14 cellular contexts compared by ENCODE assay signal in genomic region chr13:91331047-91331915, GRCh38. TPM values are rescaled to one million over a fixed set of nuclear protein-coding genes. Genes with fewer than 3 reads are reported as not detected.
DNase-seq lines count a peak whose midpoint lies in the region; ATAC-seq and TF ChIP-seq lines count a peak whose summit lies in the region.
"Had no signal": no experiment of that assay in that cellular context is flagged by ENCODE, and none has a peak within 500 bp of the region (broad histone marks: within the 10 kb centered on the region; RNA-seq: fewer than 3 reads in every experiment).

No MANE protein-coding gene starts in this region.

- no peak for TF ChIP-seq CTCF in GM20000 (IDR thresholded peaks at IDR 0.05; ENCODE audit: extremely low read depth, missing control alignments)
- no peak for TF ChIP-seq CTCF in activated CD8-positive, alpha-beta T cell treated with anti-CD3 and anti-CD28 coated beads for 36 hours (IDR thresholded peaks at IDR 0.05)

- CTCF ChIA-PET in activated CD8-positive, alpha-beta T cell treated with anti-CD3 and anti-CD28 coated beads for 36 hours (lab: Charles Lee): interaction anchor here (0.6 to 2.0 kb wide), 7 partner anchors 8 to 76 kb away, joined by 3 to 8 read pairs (median 4); no protein-coding TSS in a partner anchor

- POLR2A ChIA-PET in activated CD8-positive, alpha-beta T cell treated with anti-CD3 and anti-CD28 coated beads for 36 hours (lab: Charles Lee): interaction anchor here (1.1 to 1.6 kb wide), 3 partner anchors 16 to 18 kb away, joined by 4 to 8 read pairs (median 4); partner anchors contain the start of gene MIR17HG

- H3K9me3 Mint-ChIP-seq in activated CD8-positive, alpha-beta T cell treated with anti-CD3 and anti-CD28 coated beads for 36 hours: no peaks in the 10 kb centered on the region

- H3K27ac Mint-ChIP-seq in activated CD8-positive, alpha-beta T cell treated with anti-CD3 and anti-CD28 coated beads for 36 hours: peak overlapping the region; percentile 84

- H3K27me3 Mint-ChIP-seq in activated CD8-positive, alpha-beta T cell treated with anti-CD3 and anti-CD28 coated beads for 36 hours: peaks cover 5% of the 10 kb centered on the region

- ATAC-seq in GM18858 (IDR thresholded peaks at IDR 0.05; ENCODE audit: unreplicated experiment) (peak; percentile 83), HG03039 (IDR thresholded peaks at IDR 0.05; ENCODE audit: unreplicated experiment) (peak; percentile 69)
- peak; percentile 85 for ATAC-seq in activated CD8-positive, alpha-beta T cell treated with anti-CD3 and anti-CD28 coated beads for 36 hours
- ATAC-seq: Panc1, right cardiac atrium had no signal

- no peaks in the 10 kb centered on the region for H3K36me3 Mint-ChIP-seq in activated CD8-positive, alpha-beta T cell treated with anti-CD3 and anti-CD28 coated beads for 36 hours (ENCODE audit: low read depth)

- H3K4me3 Mint-ChIP-seq in activated CD8-positive, alpha-beta T cell treated with anti-CD3 and anti-CD28 coated beads for 36 hours: peak overlapping the region; percentile 62

- intact Hi-C loops in activated CD8-positive, alpha-beta T cell treated with anti-CD3 and anti-CD28 coated beads for 36 hours (cut with micrococcal nuclease): no loop called here

- DNase-seq in GM20000 (ENCODE audit: low spot score) (peak; percentile 28), NOMO-1 treated with DMSO at 0.1 percent for 48 hours (lab: John Stamatoyannopoulos, UW; ENCODE audit: unreplicated experiment) (no peak), NCI-H524 treated with DMSO at 0.1 percent for 48 hours (lab: John Stamatoyannopoulos, UW) (no peak), foreskin melanocyte (no peak)
- no peak for DNase-seq in activated CD8-positive, alpha-beta T cell treated with anti-CD3 and anti-CD28 coated beads for 36 hours
- no peak for DNase-seq in activated CD4-positive, alpha-beta T cell treated with anti-CD3 and anti-CD28 coated beads for 48 hours
- DNase-seq: DND-41, HCEC 1CT, mesendoderm, MV-4-11, right cardiac atrium had no signal

- peaks cover 22% of the 10 kb centered on the region for H3K4me1 Mint-ChIP-seq in activated CD8-positive, alpha-beta T cell treated with anti-CD3 and anti-CD28 coated beads for 36 hours (ENCODE audit: low read depth)

RNA-seq across cellular contexts. Expression of gene MIR17HG, which starts 16.2 kb away (rescaled TPM):
- total RNA-seq in activated CD8-positive, alpha-beta T cell treated with anti-CD3 and anti-CD28 coated beads for 36 hours: 10 to 100 TPM; 20.3 to 21.3 TPM
